8 cellular contexts compared by ENCODE assay signal in genomic region chr5:58886315-58887207, GRCh38.
A peak's percentile ranks its signal among the peaks of the same experiment; 100 is the strongest.
DNase-seq lines count a peak whose midpoint lies in the region; ATAC-seq, FAIRE-seq and TF ChIP-seq lines count a peak whose summit lies in the region.

No MANE protein-coding gene starts in this region.

- peak; percentile 96 for TF ChIP-seq CTCF in A673 (conservative IDR thresholded peaks at IDR 0.05; ENCODE audit: low read depth, low read length)
- peak; percentile 98 for TF ChIP-seq CTCF in activated B cell treated with CpG ODN at 0.5 μM for 24 hours (IDR thresholded peaks at IDR 0.05)
- peak; percentile 95 for TF ChIP-seq CTCF in cardiac fibroblast (IDR thresholded peaks at IDR 0.05; ENCODE audit: low read depth, low read length)

- H3K27me3 ChIP-seq in A673 (replicated peaks; ENCODE audit: insufficient read depth, low read depth, low read length, poor library complexity), result no peaks in the 10 kb centered on the region

- H3K4me1 Mint-ChIP-seq in activated B cell treated with CpG ODN at 0.5 μM for 24 hours, result peaks cover 7% of the 10 kb centered on the region

- POLR2A ChIA-PET in A673 (lab: Charles Lee; ENCODE audit: low non-redundant PET) (no interaction called here), activated B cell treated with CpG ODN at 0.5 μM for 24 hours (lab: Charles Lee) (interaction anchor here (1.0 kb wide), 1 partner anchor 395 kb away, joined by 4 read pairs; the partner anchor contains the start of gene GAPT)

- ATAC-seq in HG02938 (IDR thresholded peaks at IDR 0.05; ENCODE audit: unreplicated experiment) (peak; percentile 62), activated B cell treated with CpG ODN at 0.5 μM for 24 hours (ENCODE audit: low read depth) (peak; percentile 77)

- H3K27ac ChIP-seq in A673 (ENCODE audit: low read depth, low read length, poor library complexity, severe bottlenecking), result no peak overlapping the region

- H3K27ac Mint-ChIP-seq in activated B cell treated with CpG ODN at 0.5 μM for 24 hours, result no peak overlapping the region

- CTCF ChIA-PET in A673 (lab: Charles Lee), result interaction anchor here (0.8 to 1.0 kb wide), 4 partner anchors 9 to 288 kb away, joined by 3 to 6 read pairs (median 3); no protein-coding TSS in a partner anchor
- CTCF ChIA-PET in activated B cell treated with CpG ODN at 0.5 μM for 24 hours (lab: Charles Lee), result interaction anchor here (0.8 to 2.1 kb wide), 12 partner anchors 9 to 914 kb away, joined by 3 to 19 read pairs (median 6); no protein-coding TSS in a partner anchor

- H3K4me3 ChIP-seq in A673 (ENCODE audit: low read depth, low read length, poor library complexity, severe bottlenecking), result no peak overlapping the region
- H3K4me3 ChIP-seq in cardiac fibroblast (replicated peaks in 1 of 2; ENCODE audit: low read depth in 2 of 2, low read length in 2 of 2), result no peak overlapping the region

- intact Hi-C loops in A673 (cut with micrococcal nuclease; ENCODE audit: unreplicated experiment), result loop anchor here (5.0 kb wide), 1 partner anchor 496 kb away; no protein-coding TSS in a partner anchor
- intact Hi-C loops in activated B cell treated with CpG ODN at 0.5 μM for 24 hours (cut with micrococcal nuclease), result loop anchor here (1.0 to 5.0 kb wide), 3 partner anchors 288 to 494 kb away; no protein-coding TSS in a partner anchor

- FAIRE-seq in GM18507 (lab: Jason Lieb, UNC), result peak; percentile 89

- peaks cover 7% of the 10 kb centered on the region for H3K9me3 ChIP-seq in A673 (ENCODE audit: low read depth, low read length, poor library complexity, severe bottlenecking)

- H3K36me3 ChIP-seq in A673 (ENCODE audit: insufficient read depth, low read length, poor library complexity, severe bottlenecking), result no peaks in the 10 kb centered on the region

- H3K9me3 Mint-ChIP-seq in activated B cell treated with CpG ODN at 0.5 μM for 24 hours, result peaks cover 4% of the 10 kb centered on the region

- peaks cover 18% of the 10 kb centered on the region for H3K27me3 Mint-ChIP-seq in activated B cell treated with CpG ODN at 0.5 μM for 24 hours

- H3K36me3 Mint-ChIP-seq in activated B cell treated with CpG ODN at 0.5 μM for 24 hours (ENCODE audit: low read depth), result no peaks in the 10 kb centered on the region

- no peaks in the 10 kb centered on the region for H3K4me1 ChIP-seq in A673 (ENCODE audit: insufficient read depth, low read length, poor library complexity, severe bottlenecking)

- H3K4me3 Mint-ChIP-seq in activated B cell treated with CpG ODN at 0.5 μM for 24 hours, result no peak overlapping the region

- DNase-seq in A673 (ENCODE audit: low spot score), result peak; percentile 70
- DNase-seq in GM18507 (ENCODE audit: extremely low spot score, insufficient read length, low read depth), result peak; percentile 33
- peak; percentile 16 for DNase-seq in NCI-H2107 (lab: John Stamatoyannopoulos, UW)
- DNase-seq in activated B cell treated with CpG ODN at 0.5 μM for 24 hours, result peak; percentile 22
- peak; percentile 78 to 83 for DNase-seq in cardiac fibroblast (ENCODE audit: low read depth in 2 of 2)
- peak; percentile 75 for DNase-seq in kidney tubule cell (ENCODE audit: low spot score)
- peak; percentile 59 to 65 for DNase-seq in stimulated activated CD4-positive, alpha-beta T cell treated with anti-CD3 and anti-CD28 coated beads, Interleukin-2, amount 100 ng/mL, for 48 hours

- no TSS peak for BruUV-seq in A673 (replicated peaks; lab: Mats Ljungman, UMichigan)

Comparison
In these comparisons a context has a peak if more than half of its experiments do, and no peak if none do; other contexts are left out.
1. DNase-seq: peak in every context shown above with its lines; median percentile 80 in cardiac fibroblast; 75 in kidney tubule cell; 70 in A673; 62 in stimulated activated CD4-positive, alpha-beta T cell treated with anti-CD3 and anti-CD28 coated beads, Interleukin-2, amount 100 ng/mL, for 48 hours; 33 in GM18507; 22 in activated B cell treated with CpG ODN at 0.5 μM for 24 hours; 16 in NCI-H2107.